11 cellular contexts compared by ENCODE assay signal in genomic region chr16:14636179-14636950, GRCh38. TPM values are rescaled to one million over a fixed set of nuclear protein-coding genes. Genes with fewer than 3 reads are reported as not detected.
DNase-seq lines count a peak whose midpoint lies in the region; ATAC-seq and TF ChIP-seq lines count a peak whose summit lies in the region.
"Not testable (repeated sequence)": the region's sequence is repeated elsewhere in the genome, so short reads cannot be mapped to it uniquely, and the experiment has no call there.
"Had no signal": no experiment of that assay in that cellular context is flagged by ENCODE, and none has a peak within 500 bp of the region (broad histone marks: within the 10 kb centered on the region; RNA-seq: fewer than 3 reads in every experiment).

No MANE protein-coding gene starts in this region.

- H3K27ac ChIP-seq in duodenal mucosa (ENCODE audit: low read depth, low read length) (peak overlapping the region; percentile 42), gastrocnemius medialis (peak overlapping the region in 3 of 4 donors; percentile 23 to 57 (median 54))

- intact Hi-C loops in gastrocnemius medialis (cut with DNase I; ENCODE audit: low total_unique reads): not testable (repeated sequence)

- in situ Hi-C loops in gastrocnemius medialis (cut with MboI; ENCODE audit: low sequenced_read_pairs in 4 of 4): not testable (repeated sequence)

- peak overlapping the region; percentile 25 to 99 for H3K9ac ChIP-seq in duodenal mucosa (ENCODE audit: low read depth in 1 of 2, low read length in 2 of 2)

- H3K27me3 Mint-ChIP-seq in activated CD8-positive, alpha-beta T cell treated with anti-CD3 and anti-CD28 coated beads, Interleukin-2, amount 10 ng/mL, durations not matched to agents 7 days and 5 days (ENCODE audit: low read depth); mesothelial cell of epicardium (ENCODE audit: low read depth): not testable (repeated sequence)
- peaks cover 6 to 14% (median 10%) of the 10 kb centered on the region in 3 donors for H3K27me3 Mint-ChIP-seq in immature natural killer cell (ENCODE audit: low read depth in 3 of 3)

- H3K36me3 Mint-ChIP-seq in activated CD8-positive, alpha-beta T cell treated with anti-CD3 and anti-CD28 coated beads, Interleukin-2, amount 10 ng/mL, durations not matched to agents 7 days and 5 days (ENCODE audit: low read depth): peaks cover 37% of the 10 kb centered on the region
- not testable (repeated sequence) for H3K36me3 Mint-ChIP-seq in immature natural killer cell, mesothelial cell of epicardium

- TF ChIP-seq POLR2A in gastrocnemius medialis (IDR thresholded peaks at IDR 0.05): peak in 1 of 2 donors; percentile 35

- not testable (repeated sequence) for ATAC-seq in activated CD8-positive, alpha-beta T cell treated with anti-CD3 and anti-CD28 coated beads, Interleukin-2, amount 10 ng/mL, durations not matched to agents 7 days and 5 days; gastrocnemius medialis

- not testable (repeated sequence) for TF ChIP-seq CTCF in mesothelial cell of epicardium (IDR thresholded peaks at IDR 0.05; ENCODE audit: unreplicated experiment); gastrocnemius medialis (IDR thresholded peaks at IDR 0.05 in 4 of 5, conservative IDR thresholded peaks at IDR 0.05 in 1 of 5)

- peak overlapping the region; percentile 1 for H3K27ac Mint-ChIP-seq in activated CD8-positive, alpha-beta T cell treated with anti-CD3 and anti-CD28 coated beads, Interleukin-2, amount 10 ng/mL, durations not matched to agents 7 days and 5 days
- H3K27ac Mint-ChIP-seq in immature natural killer cell (peak overlapping the region; percentile 41 to 91 (median 56)), mesothelial cell of epicardium (peak overlapping the region; percentile 74)

- POLR2A ChIA-PET in activated CD8-positive, alpha-beta T cell treated with anti-CD3 and anti-CD28 coated beads, Interleukin-2, amount 10 ng/mL, durations not matched to agents 7 days and 5 days (lab: Charles Lee): not testable (repeated sequence)

- not testable (repeated sequence) for H3K4me3 Mint-ChIP-seq in activated CD8-positive, alpha-beta T cell treated with anti-CD3 and anti-CD28 coated beads, Interleukin-2, amount 10 ng/mL, durations not matched to agents 7 days and 5 days; mesothelial cell of epicardium
- peak overlapping the region in 2 of 5 donors; percentile 11 to 35 for H3K4me3 Mint-ChIP-seq in immature natural killer cell

- H3K4me1 ChIP-seq in duodenal mucosa (ENCODE audit: control insufficient read depth in 1 of 2, insufficient read depth in 2 of 2, low read length in 2 of 2) (peaks cover 46 to 54% of the 10 kb centered on the region in 2 donors), gastrocnemius medialis (peaks cover 34 to 35% of the 10 kb centered on the region in 2 donors)

- peaks cover 0 to 15% of the 10 kb centered on the region in 2 donors for H3K36me3 ChIP-seq in duodenal mucosa (ENCODE audit: control insufficient read depth in 1 of 2, insufficient read depth in 2 of 2, low read length in 2 of 2)
- not testable (repeated sequence) for H3K36me3 ChIP-seq in gastrocnemius medialis

- DNase-seq in DMS79 treated with DMSO at 0.1 percent for 48 hours (lab: John Stamatoyannopoulos, UW) (peak; percentile 15), NCI-H82 (lab: John Stamatoyannopoulos, UW) (peak; percentile 88), gastrocnemius medialis (peak in 1 of 2 donors; percentile 16)
- DNase-seq in activated CD8-positive, alpha-beta T cell treated with anti-CD3 and anti-CD28 coated beads, Interleukin-2, amount 10 ng/mL, durations not matched to agents 7 days and 5 days; immature natural killer cell; mesothelial cell of epicardium (ENCODE audit: low spot score in 2 of 2, unreplicated experiment in 2 of 2): not testable (repeated sequence)

- H3K9me3 Mint-ChIP-seq in activated CD8-positive, alpha-beta T cell treated with anti-CD3 and anti-CD28 coated beads, Interleukin-2, amount 10 ng/mL, durations not matched to agents 7 days and 5 days (ENCODE audit: insufficient read depth); immature natural killer cell; mesothelial cell of epicardium: not testable (repeated sequence)

- H3K27me3 ChIP-seq in duodenal mucosa (ENCODE audit: control insufficient read depth in 1 of 2, insufficient read depth in 2 of 2, low read length in 2 of 2); gastrocnemius medialis: not testable (repeated sequence)

- CTCF ChIA-PET in activated CD8-positive, alpha-beta T cell treated with anti-CD3 and anti-CD28 coated beads, Interleukin-2, amount 10 ng/mL, durations not matched to agents 7 days and 5 days (lab: Charles Lee): not testable (repeated sequence)

- not testable (repeated sequence) for H3K9me3 ChIP-seq in duodenal mucosa (ENCODE audit: control insufficient read depth in 1 of 2, low read length in 2 of 2); gastrocnemius medialis

- H3K4me1 Mint-ChIP-seq in activated CD8-positive, alpha-beta T cell treated with anti-CD3 and anti-CD28 coated beads, Interleukin-2, amount 10 ng/mL, durations not matched to agents 7 days and 5 days (ENCODE audit: low read depth): peaks cover 50% of the 10 kb centered on the region
- H3K4me1 Mint-ChIP-seq in immature natural killer cell (peaks cover 65 to 78% of the 10 kb centered on the region in 2 donors), mesothelial cell of epicardium (peaks cover 26% of the 10 kb centered on the region)

- H3K4me3 ChIP-seq in duodenal mucosa (ENCODE audit: low read depth in 1 of 2, low read length in 2 of 2); gastrocnemius medialis: not testable (repeated sequence)

RNA-seq across cellular contexts. Expression of gene BFAR, which starts 3.6 kb away (rescaled TPM):
- total RNA-seq in activated CD8-positive, alpha-beta T cell treated with anti-CD3 and anti-CD28 coated beads, Interleukin-2, amount 10 ng/mL, durations not matched to agents 7 days and 5 days: 10 to 100 TPM; 65.1 to 65.7 TPM
- 10 to 100 TPM; 33.7 to 48.0 (median 44.2) TPM for polyA plus RNA-seq in immature natural killer cell
- total RNA-seq in mesothelial cell of epicardium: 57.0 to 60.7 TPM (median 57.5 TPM) in 3 replicates
- 100 to 1,000 TPM in 1 of 4 donors, 10 to 100 TPM in 3; 39.7 to 103 (median 65.5) TPM for total RNA-seq in gastrocnemius medialis

RNA-seq across cellular contexts. Expression of gene PARN, which starts 6.3 kb away (rescaled TPM):
- total RNA-seq in activated CD8-positive, alpha-beta T cell treated with anti-CD3 and anti-CD28 coated beads, Interleukin-2, amount 10 ng/mL, durations not matched to agents 7 days and 5 days: 10 to 100 TPM; 36.4 to 40.0 TPM
- 10 to 100 TPM; 36.3 to 60.4 (median 52.9) TPM for polyA plus RNA-seq in immature natural killer cell
- total RNA-seq in mesothelial cell of epicardium: 30.3 to 39.6 TPM (median 35.6 TPM) in 3 replicates
- total RNA-seq in gastrocnemius medialis: 10 to 100 TPM; 18.8 to 44.9 (median 31.2) TPM

RNA-seq across cellular contexts. Expression of gene PLA2G10, which starts 57.7 kb away (rescaled TPM):
- not detected for total RNA-seq in activated CD8-positive, alpha-beta T cell treated with anti-CD3 and anti-CD28 coated beads, Interleukin-2, amount 10 ng/mL, durations not matched to agents 7 days and 5 days
- polyA plus RNA-seq in immature natural killer cell: not detected
- total RNA-seq in mesothelial cell of epicardium: not detected in 3 replicates
- total RNA-seq in gastrocnemius medialis: not detected
- total RNA-seq: IMR-90, M059J, Right ventricle myocardium superior, spleen had no signal
- polyA plus RNA-seq: IMR-90 had no signal

Comparison
In these comparisons a context has a peak if more than half of its experiments do, and no peak if none do; other contexts are left out.
1. H3K27ac Mint-ChIP-seq: peak in every context shown above with its lines; median percentile 74 in mesothelial cell of epicardium; 56 in immature natural killer cell; 1 in activated CD8-positive, alpha-beta T cell treated with anti-CD3 and anti-CD28 coated beads, Interleukin-2, amount 10 ng/mL, durations not matched to agents 7 days and 5 days.